ENCODE assay signal across 13 cellular contexts in the genomic region with DNA sequence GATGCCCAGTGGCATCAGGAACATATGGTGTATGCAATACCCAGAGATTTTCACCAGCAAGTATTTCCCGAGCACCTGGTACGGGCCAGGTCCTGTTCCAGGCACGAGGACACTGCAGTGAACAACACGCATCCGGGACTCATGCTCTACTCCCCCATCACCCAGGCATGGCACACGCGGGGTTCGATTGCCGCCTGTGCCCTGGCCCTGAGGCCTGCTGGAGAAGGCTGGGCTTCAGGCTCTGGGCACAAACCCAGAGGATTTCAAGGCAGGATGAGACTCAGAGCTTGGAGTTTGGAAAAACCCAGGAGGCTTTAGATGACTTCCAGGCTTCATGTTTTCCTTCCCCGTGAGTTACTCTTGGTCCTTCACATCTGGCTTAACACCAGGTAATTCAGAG.
DNase-seq lines count a peak whose midpoint lies in the region; ATAC-seq and TF ChIP-seq lines count a peak whose summit lies in the region.
"Had no signal": no experiment of that assay in that cellular context is flagged by ENCODE, and none has a peak within 500 bp of the region (broad histone marks: within the 10 kb centered on the region; RNA-seq: fewer than 3 reads in every experiment).

No MANE protein-coding gene starts in this region.

- peaks cover 39% of the 10 kb centered on the region for H3K4me1 ChIP-seq in NT2/D1 (ENCODE audit: insufficient read depth, insufficient read length)
- H3K4me1 ChIP-seq in ectodermal cell (ENCODE audit: control insufficient read depth, insufficient read depth, low read length), result peaks cover 40% of the 10 kb centered on the region
- peaks cover 5 to 96% (median 46%) of the 10 kb centered on the region in 4 donors for H3K4me1 ChIP-seq in tibial nerve

- no peaks in the 10 kb centered on the region for H3K9me3 Mint-ChIP-seq in nephron
- H3K9me3 Mint-ChIP-seq: activated naive CD4-positive, alpha-beta T cell treated with anti-CD3 and anti-CD28 coated beads, Interleukin-2, amount 50 U/mL, for 24 hours had no signal

- ATAC-seq in GM18868 (IDR thresholded peaks at IDR 0.05; ENCODE audit: unreplicated experiment), result no peak

- no peak for TF ChIP-seq EP300 in tibial nerve (IDR thresholded peaks at IDR 0.05)

- 90 to 91% methylated on average over 10 of the region's 10 CpGs for WGBS in ectodermal cell, 2 experiments
- WGBS in tibial nerve, 2 donors, result 39 to 46% methylated on average over 5 to 10 of the region's 10 CpGs

- peak overlapping the region; percentile 81 to 94 (median 88) for H3K27ac Mint-ChIP-seq in nephron
- H3K27ac Mint-ChIP-seq: activated naive CD4-positive, alpha-beta T cell treated with anti-CD3 and anti-CD28 coated beads, Interleukin-2, amount 50 U/mL, for 24 hours had no signal

- H3K4me3 Mint-ChIP-seq in nephron, result peak overlapping the region in 2 of 3 experiments; percentile 32 to 46
- H3K4me3 Mint-ChIP-seq: activated naive CD4-positive, alpha-beta T cell treated with anti-CD3 and anti-CD28 coated beads, Interleukin-2, amount 50 U/mL, for 24 hours had no signal

- no peak for DNase-seq in NT2/D1 (ENCODE audit: low read depth, low spot score)
- DNase-seq in tibial nerve (ENCODE audit: low spot score in 2 of 2), result no peak
- no peak for DNase-seq in glomerular visceral epithelial cell (ENCODE audit: extremely low spot score)
- no peak for DNase-seq in NCI-H1694 (lab: John Stamatoyannopoulos, UW)
- DNase-seq: dermis blood vessel endothelial cell; SHP77; stimulated activated CD4-positive, alpha-beta T cell treated with anti-CD3 and anti-CD28 coated beads, Interleukin-2, amount 100 ng/mL, for 24 hours; stimulated activated naive CD4-positive, alpha-beta T cell had no signal

- H3K36me3 ChIP-seq in NT2/D1 (ENCODE audit: insufficient read depth, insufficient read length, low read length), result peaks cover 72% of the 10 kb centered on the region
- no peaks in the 10 kb centered on the region for H3K36me3 ChIP-seq in ectodermal cell (ENCODE audit: control insufficient read depth, insufficient read depth, low read length)
- H3K36me3 ChIP-seq in tibial nerve, result peaks cover 0 to 17% (median 0%) of the 10 kb centered on the region in 3 donors
- H3K36me3 ChIP-seq: pancreas had no signal

- H3K9me3 ChIP-seq in NT2/D1 (ENCODE audit: insufficient read depth, low read length) (no peaks in the 10 kb centered on the region), ectodermal cell (ENCODE audit: control insufficient read depth, low read length) (no peaks in the 10 kb centered on the region), tibial nerve (no peaks in the 10 kb centered on the region)
- H3K9me3 ChIP-seq: pancreas had no signal

- no peak overlapping the region for H3K4me3 ChIP-seq in NT2/D1 (ENCODE audit: insufficient read length, low read depth)
- H3K4me3 ChIP-seq in ectodermal cell (ENCODE audit: insufficient read depth, low read depth, low read length), result no peak overlapping the region
- no peak overlapping the region for H3K4me3 ChIP-seq in tibial nerve
- H3K4me3 ChIP-seq: pancreas had no signal

- TF ChIP-seq CTCF in nephron (IDR thresholded peaks at IDR 0.05; ENCODE audit: unreplicated experiment in 3 of 3) (no peak), tibial nerve (IDR thresholded peaks at IDR 0.05) (no peak)

- H3K9ac ChIP-seq in NT2/D1 (ENCODE audit: insufficient read length, low read depth), result peak overlapping the region; percentile 54

- H3K27ac ChIP-seq in ectodermal cell (ENCODE audit: insufficient read depth, low read depth, low read length, poor library complexity, severe bottlenecking), result peak overlapping the region; percentile 71
- H3K27ac ChIP-seq in tibial nerve, result peak overlapping the region; percentile 71 to 90 (median 86)

- H3K27me3 ChIP-seq in NT2/D1 (ENCODE audit: insufficient read depth, insufficient read length), result no peaks in the 10 kb centered on the region
- H3K27me3 ChIP-seq in ectodermal cell (ENCODE audit: control insufficient read depth, insufficient read depth, low read length, poor library complexity, severe bottlenecking), result no peaks in the 10 kb centered on the region
- no peaks in the 10 kb centered on the region for H3K27me3 ChIP-seq in tibial nerve
- H3K27me3 ChIP-seq: pancreas had no signal

- no peaks in the 10 kb centered on the region for H3K27me3 Mint-ChIP-seq in nephron (ENCODE audit: low read depth)
- H3K27me3 Mint-ChIP-seq: activated naive CD4-positive, alpha-beta T cell treated with anti-CD3 and anti-CD28 coated beads, Interleukin-2, amount 50 U/mL, for 24 hours had no signal

- peaks cover 61% of the 10 kb centered on the region for H3K4me1 Mint-ChIP-seq in nephron
- H3K4me1 Mint-ChIP-seq: activated naive CD4-positive, alpha-beta T cell treated with anti-CD3 and anti-CD28 coated beads, Interleukin-2, amount 50 U/mL, for 24 hours had no signal

- H3K36me3 Mint-ChIP-seq in nephron (ENCODE audit: low read depth), result peaks cover 1% of the 10 kb centered on the region
- H3K36me3 Mint-ChIP-seq: activated naive CD4-positive, alpha-beta T cell treated with anti-CD3 and anti-CD28 coated beads, Interleukin-2, amount 50 U/mL, for 24 hours had no signal

- no peak for TF ChIP-seq POLR2A in tibial nerve (IDR thresholded peaks at IDR 0.05)
